Comparison of ENCODE assay signal across 20 cellular contexts in the genomic region with DNA sequence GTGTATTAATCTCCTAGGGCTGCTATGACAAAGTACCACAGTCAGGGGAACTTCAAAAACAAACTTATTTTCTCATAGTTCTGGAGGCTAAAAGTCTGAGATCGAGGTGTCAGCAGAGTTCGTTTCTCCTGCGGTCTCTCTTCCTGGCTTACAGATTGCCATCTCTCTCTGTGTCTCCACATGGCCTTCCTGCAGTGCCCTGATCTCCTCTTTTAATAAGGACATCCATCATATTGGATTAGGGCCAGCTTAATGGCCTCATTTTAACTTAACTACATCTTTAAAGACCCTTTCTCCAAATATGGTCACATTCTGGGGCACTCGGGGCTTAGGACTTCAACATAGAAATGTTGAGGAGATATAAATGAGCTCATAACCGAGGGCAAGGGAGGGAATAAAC. TPM values are rescaled to one million over a fixed set of nuclear protein-coding genes. Genes with fewer than 3 reads are reported as not detected.
A peak's percentile ranks its signal among the peaks of the same experiment; 100 is the strongest.
DNase-seq lines count a peak whose midpoint lies in the region; ATAC-seq and TF ChIP-seq lines count a peak whose summit lies in the region.
"Had no signal": no experiment of that assay in that cellular context is flagged by ENCODE, and none has a peak within 500 bp of the region (broad histone marks: within the 10 kb centered on the region; RNA-seq: fewer than 3 reads in every experiment).

No MANE protein-coding gene starts in this region.

- H3K9me3 Mint-ChIP-seq in CD4-positive, alpha-beta T cell: no peaks in the 10 kb centered on the region
- H3K9me3 Mint-ChIP-seq: GM23338 had no signal

- no peak overlapping the region for H3K4me3 Mint-ChIP-seq in CD4-positive, alpha-beta T cell
- H3K4me3 Mint-ChIP-seq: GM23338 had no signal

- POLR2A ChIA-PET in A673 (lab: Charles Lee; ENCODE audit: low non-redundant PET): no interaction called here
- POLR2A ChIA-PET in CD4-positive, alpha-beta T cell (lab: Charles Lee): interaction anchor here (1.0 to 6.1 kb wide), 7 partner anchors 9 to 48 kb away, joined by 3 to 79 read pairs (median 5); partner anchors contain the start of genes C1orf74 and TRAF3IP3

- no peaks in the 10 kb centered on the region for H3K27me3 ChIP-seq in A673 (replicated peaks; ENCODE audit: insufficient read depth, low read depth, low read length, poor library complexity)
- no peaks in the 10 kb centered on the region for H3K27me3 ChIP-seq in CD4-positive, alpha-beta T cell (ENCODE audit: control insufficient read depth, insufficient read depth, low read length)
- H3K27me3 ChIP-seq in foreskin keratinocyte: no peaks in the 10 kb centered on the region
- H3K27me3 ChIP-seq: MG63, Peyer's patch had no signal

- BruUV-seq in A673 (replicated peaks; lab: Mats Ljungman, UMichigan): no TSS peak

- H3K4me1 ChIP-seq in A673 (ENCODE audit: insufficient read depth, low read length, poor library complexity, severe bottlenecking) (peaks cover 38% of the 10 kb centered on the region), foreskin keratinocyte (peaks cover 20% of the 10 kb centered on the region)

- H3K27me3 Mint-ChIP-seq in CD4-positive, alpha-beta T cell: no peaks in the 10 kb centered on the region

- TF ChIP-seq CTCF in A673 (conservative IDR thresholded peaks at IDR 0.05; ENCODE audit: low read depth, low read length): no peak
- TF ChIP-seq CTCF in CD4-positive, alpha-beta T cell (IDR thresholded peaks at IDR 0.05): no peak
- TF ChIP-seq CTCF in foreskin keratinocyte (conservative IDR thresholded peaks at IDR 0.05): no peak

- no peaks in the 10 kb centered on the region for H3K9me3 ChIP-seq in A673 (ENCODE audit: low read depth, low read length, poor library complexity, severe bottlenecking)
- H3K9me3 ChIP-seq in CD4-positive, alpha-beta T cell (ENCODE audit: control insufficient read depth, low read length): no peaks in the 10 kb centered on the region
- H3K9me3 ChIP-seq: MG63, Peyer's patch had no signal

- DNase-seq in A673 (ENCODE audit: low spot score) (peak; percentile 62), NCI-H82 (lab: John Stamatoyannopoulos, UW) (peak; percentile 97), foreskin keratinocyte (no peak), DMS53 treated with DMSO at 0.1 percent for 48 hours (lab: John Stamatoyannopoulos, UW; ENCODE audit: unreplicated experiment) (no peak), posterior vena cava (ENCODE audit: low spot score) (no peak)
- no peak for DNase-seq in CD4-positive, alpha-beta T cell
- DNase-seq in stimulated activated CD8-positive, alpha-beta memory T cell treated with anti-CD3 and anti-CD28 coated beads, Interleukin-4, amount 100 ng/mL, for 48 hours: no peak
- DNase-seq in activated CD4-positive, alpha-beta T cell treated with anti-CD3 and anti-CD28 coated beads, Interleukin-2, amount 50 U/mL, for 48 hours: no peak
- DNase-seq: AML-193, DMS153, MG63, NCI-H187 treated with DMSO at 0.1 percent for 48 hours, NCI-H2171, NCI-H446 treated with DMSO at 0.1 percent for 48 hours, NCI-H748 treated with DMSO at 0.1 percent for 48 hours, Peyer's patch, Right ventricle myocardium superior, SW 1271 had no signal

- H3K4me1 Mint-ChIP-seq in CD4-positive, alpha-beta T cell (ENCODE audit: low read depth): peaks cover 43% of the 10 kb centered on the region

- CTCF ChIA-PET in A673 (lab: Charles Lee): no interaction called here
- CTCF ChIA-PET in CD4-positive, alpha-beta T cell (lab: Charles Lee): interaction anchor here (1.5 to 2.7 kb wide), 3 partner anchors 12 to 51 kb away, joined by 6 to 11 read pairs (median 8); partner anchors contain the start of gene C1orf74

- intact Hi-C loops in A673 (cut with micrococcal nuclease; ENCODE audit: unreplicated experiment): no loop called here
- intact Hi-C loops in CD4-positive, alpha-beta T cell (cut with DNase I, micrococcal nuclease): no loop called here
- intact Hi-C loops in posterior vena cava (cut with DNase I): no loop called here

- H3K27ac ChIP-seq in A673 (ENCODE audit: low read depth, low read length, poor library complexity, severe bottlenecking): no peak overlapping the region
- H3K27ac ChIP-seq in CD4-positive, alpha-beta T cell (ENCODE audit: low read depth, low read length): peak overlapping the region; percentile 55
- no peak overlapping the region for H3K27ac ChIP-seq in foreskin keratinocyte
- H3K27ac ChIP-seq: KMS-11 had no signal

- H3K27ac Mint-ChIP-seq in CD4-positive, alpha-beta T cell: no peak overlapping the region
- H3K27ac Mint-ChIP-seq: GM23338 had no signal

- H3K36me3 ChIP-seq in A673 (ENCODE audit: insufficient read depth, low read length, poor library complexity, severe bottlenecking): no peaks in the 10 kb centered on the region
- H3K36me3 ChIP-seq: MG63, Peyer's patch had no signal

- H3K4me3 ChIP-seq in A673 (ENCODE audit: low read depth, low read length, poor library complexity, severe bottlenecking): no peak overlapping the region
- H3K4me3 ChIP-seq: GM23338, MG63, Peyer's patch had no signal

- H3K36me3 Mint-ChIP-seq in CD4-positive, alpha-beta T cell (ENCODE audit: low read depth): peaks cover 5% of the 10 kb centered on the region

- no peak for ATAC-seq in CD4-positive, alpha-beta T cell (ENCODE audit: poor library complexity)
- peak; percentile 1 for ATAC-seq in foreskin keratinocyte
- ATAC-seq: GM23338 had no signal

RNA-seq across cellular contexts. Expression of gene C1orf74, which starts 12.2 kb away (rescaled TPM):
- total RNA-seq in A673 (2021) (4.2 and 5.0 TPM in 2 replicates), foreskin keratinocyte (11.0 and 12.3 TPM in 2 replicates), posterior vena cava (1 to 10 TPM; 1.1 to 1.3 TPM)
- total RNA-seq in CD4-positive, alpha-beta T cell: under 1 TPM; 0.63 to 0.67 TPM
- polyA plus RNA-seq in foreskin keratinocyte: 5.7 and 6.1 TPM in 2 replicates

RNA-seq across cellular contexts. Expression of gene TRAF3IP3, which starts 16.3 kb away (rescaled TPM):
- 1.2 and 1.6 TPM in 2 replicates for total RNA-seq in A673 (2021)
- 100 to 1,000 TPM; 279 to 290 TPM for total RNA-seq in CD4-positive, alpha-beta T cell
- not detected in 2 replicates for total RNA-seq in foreskin keratinocyte
- 0.01 TPM in 1 of 2 replicates, not detected in the other for polyA plus RNA-seq in foreskin keratinocyte
- 1 to 10 TPM; 2.8 to 3.1 TPM for total RNA-seq in posterior vena cava
- total RNA-seq: GM23338 had no signal
- polyA plus RNA-seq: GM23338 had no signal

RNA-seq across cellular contexts. Expression of gene IRF6, which starts 33.8 kb away (rescaled TPM):
- 0.17 and 0.28 TPM in 2 replicates for total RNA-seq in A673 (2021)
- 1 to 10 TPM in 1 of 2 experiments, under 1 TPM in 1; 0.74 to 1.7 TPM for total RNA-seq in CD4-positive, alpha-beta T cell
- total RNA-seq in foreskin keratinocyte: 160 and 194 TPM in 2 replicates
- 70.3 and 93.1 TPM in 2 replicates for polyA plus RNA-seq in foreskin keratinocyte
- total RNA-seq in posterior vena cava: 1 to 10 TPM; 1.8 to 2.7 TPM

RNA-seq across cellular contexts. Expression of gene UTP25, which starts 55.7 kb away (rescaled TPM):
- total RNA-seq in A673 (2021) (8.9 and 11.5 TPM in 2 replicates), foreskin keratinocyte (9.0 and 9.2 TPM in 2 replicates), posterior vena cava (10 to 100 TPM in 1 of 2 donors, 1 to 10 TPM in 1; 6.4 to 19.1 TPM)
- 1 to 10 TPM; 6.0 to 6.4 TPM for total RNA-seq in CD4-positive, alpha-beta T cell
- 3.2 and 3.7 TPM in 2 replicates for polyA plus RNA-seq in foreskin keratinocyte

Comparison
In these comparisons a context has a peak if more than half of its experiments do, and no peak if none do; other contexts are left out.
1. DNase-seq: peak in A673 (single experiment) and NCI-H82 (single experiment); none in CD4-positive, alpha-beta T cell (0 of 10), foreskin keratinocyte (0 of 2), stimulated activated CD8-positive, alpha-beta memory T cell treated with anti-CD3 and anti-CD28 coated beads, Interleukin-4, amount 100 ng/mL, for 48 hours (single experiment), activated CD4-positive, alpha-beta T cell treated with anti-CD3 and anti-CD28 coated beads, Interleukin-2, amount 50 U/mL, for 48 hours (0 of 2), DMS53 treated with DMSO at 0.1 percent for 48 hours (single experiment) and posterior vena cava (single experiment).
2. RNA of gene TRAF3IP3, which starts 16.3 kb away (total RNA-seq): 279 to 290 TPM in CD4-positive, alpha-beta T cell; 2.8 to 3.1 TPM in posterior vena cava, 1.2 to 1.6 TPM in A673 and not detected in foreskin keratinocyte; every median in the first group is over 10 times any median in the second.
3. RNA of gene IRF6, which starts 33.8 kb away (total RNA-seq): 160 to 194 TPM in foreskin keratinocyte; 1.8 to 2.7 TPM in posterior vena cava, 0.74 to 1.7 TPM in CD4-positive, alpha-beta T cell and 0.17 to 0.28 TPM in A673; every median in the first group is over 10 times any median in the second.